29 cellular contexts compared by ENCODE assay signal in genomic region chr17:65787503-65787902, GRCh38.
"Had no signal": no experiment of that assay in that cellular context is flagged by ENCODE, and none has a peak within 500 bp of the region (broad histone marks: within the 10 kb centered on the region; RNA-seq: fewer than 3 reads in every experiment).

No MANE protein-coding gene starts in this region.

- H3K4me1 ChIP-seq: parathyroid adenoma, spleen, testis had no signal

- H3K36me3 ChIP-seq: neutrophil, spleen, suprapubic skin, tibial artery, transverse colon, upper lobe of right lung, uterus had no signal

- H3K9ac ChIP-seq: parathyroid adenoma had no signal

- H3K4me2 ChIP-seq: smooth muscle cell had no signal

- H3K27ac ChIP-seq: neutrophil, parathyroid adenoma, psoas muscle, skin epidermis, spleen, suprapubic skin, testis, tibial artery, transverse colon, upper lobe of right lung, uterus had no signal

- DNase-seq: naive thymus-derived CD8-positive, alpha-beta T cell; nephron progenitor cell; nucleus accumbens; posterior cingulate gyrus; psoas muscle; right cardiac atrium; spleen; stimulated activated CD4-positive, alpha-beta T cell treated with anti-CD3 and anti-CD28 coated beads, Interleukin-12 subunit alpha, Interleukin-12 subunit beta, amount 100 ng/mL, for 4 hours; stimulated activated CD4-positive, alpha-beta T cell treated with anti-CD3 and anti-CD28 coated beads, Interleukin-1b, Interleukin-23, amount 100 ng/mL, for 48 hours; stimulated activated CD4-positive, alpha-beta T cell treated with anti-CD3 and anti-CD28 coated beads, Interleukin-4, amount 100 ng/mL, for 1 hour; stimulated activated CD4-positive, alpha-beta T cell treated with anti-CD3 and anti-CD28 coated beads, Interleukin-4, amount 100 ng/mL, for 4 hours; stimulated activated CD8-positive, alpha-beta memory T cell treated with anti-CD3 and anti-CD28 coated beads, Interleukin-4, amount 100 ng/mL, for 48 hours; stimulated activated naive CD4-positive, alpha-beta T cell; stimulated activated naive CD8-positive, alpha-beta T cell treated with anti-CD3 and anti-CD28 coated beads, Interleukin-15, amount 100 ng/mL, for 72 hours; stimulated activated naive CD8-positive, alpha-beta T cell treated with anti-CD3 and anti-CD28 coated beads, Interleukin-15, Interleukin-2, amounts not matched to agents 100 U/mL and 50 U/mL, for 24 hours; substantia nigra; testis; tibial artery; transverse colon; upper lobe of right lung; uterus had no signal

- H3K79me2 ChIP-seq: parathyroid adenoma had no signal

- H3K4me3 ChIP-seq: psoas muscle, skin epidermis, smooth muscle cell, spleen, suprapubic skin, testis, tibial artery, transverse colon, upper lobe of right lung, uterus had no signal

- ATAC-seq: naive thymus-derived CD8-positive, alpha-beta T cell; natural killer cell treated with Interleukin-12 subunit alpha and Interleukin-12 subunit beta and Interleukin-15 and Interleukin-18, amount 100 ng/mL, for 72 hours; psoas muscle; right cardiac atrium; sciatic nerve; stimulated activated memory B cell treated with anti-CD40 and anti-IgM and Interleukin-4, amounts not matched to agents 10 μg/mL and 1 μg/mL and 100 μg/mL, for 72 hours; stimulated activated naive CD8-positive, alpha-beta T cell treated with anti-CD3 and anti-CD28 coated beads, Interleukin-15, amount 100 ng/mL, for 72 hours; stimulated activated naive CD8-positive, alpha-beta T cell treated with anti-CD3 and anti-CD28 coated beads, Interleukin-15, Interleukin-2, amounts not matched to agents 100 U/mL and 50 U/mL, for 24 hours; upper lobe of right lung had no signal

- H3K27me3 ChIP-seq: neutrophil, spleen, suprapubic skin, testis, tibial artery, transverse colon, upper lobe of right lung, uterus had no signal

- H3K9me3 ChIP-seq: neutrophil, psoas muscle, suprapubic skin, testis, tibial artery, transverse colon, upper lobe of right lung, uterus had no signal

- H2AFZ ChIP-seq: parathyroid adenoma had no signal
